Comparison of ENCODE assay signal across 21 cellular contexts in the genomic region with DNA sequence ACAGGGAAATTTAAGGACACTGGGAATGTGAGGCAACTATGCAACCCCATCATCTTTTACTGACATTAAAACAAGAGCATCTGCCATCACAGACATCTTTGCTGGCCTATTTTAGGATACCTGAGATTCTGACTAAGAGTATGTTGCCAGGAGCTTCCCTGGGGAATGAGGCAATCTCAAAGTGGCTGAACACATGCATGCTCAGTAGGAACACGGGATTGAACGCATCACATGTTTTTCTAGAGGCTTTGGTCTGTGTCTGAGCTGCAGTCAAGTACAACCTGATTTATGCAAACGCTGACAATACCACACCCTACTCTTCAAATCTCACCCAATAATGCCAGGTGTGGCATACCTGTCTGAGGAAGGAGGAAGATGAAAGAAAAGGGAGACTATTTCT.
"Had no signal": no experiment of that assay in that cellular context is flagged by ENCODE, and none has a peak within 500 bp of the region (broad histone marks: within the 10 kb centered on the region; RNA-seq: fewer than 3 reads in every experiment).

No MANE protein-coding gene starts in this region.

- H3K36me3 ChIP-seq: brain microvascular endothelial cell, heart left ventricle, left ventricle myocardium inferior, right atrium auricular region, suprapubic skin had no signal

- H3K36me3 Mint-ChIP-seq: type B pancreatic cell had no signal

- H3K9me3 ChIP-seq: heart left ventricle, left ventricle myocardium inferior, right atrium auricular region, suprapubic skin had no signal

- H3K4me3 Mint-ChIP-seq: activated B cell treated with CpG ODN at 0.5 μM for 24 hours; activated CD8-positive, alpha-beta T cell treated with anti-CD3 and anti-CD28 coated beads, Interleukin-2, amount 10 ng/mL, durations not matched to agents 7 days and 5 days; activated T-cell treated with anti-CD3 and anti-CD28 coated beads, Interleukin-2, amount 50 U/mL, for 24 hours; stimulated activated naive CD8-positive, alpha-beta T cell treated with anti-CD3 and anti-CD28 coated beads, Interleukin-15, amount 100 ng/mL, for 72 hours; type B pancreatic cell had no signal

- H3K4me1 ChIP-seq: heart left ventricle, left ventricle myocardium inferior, right atrium auricular region, suprapubic skin had no signal

- H3K27ac ChIP-seq: brain microvascular endothelial cell, coronary artery, heart left ventricle, left ventricle myocardium inferior, right atrium auricular region, suprapubic skin had no signal

- H3K4me3 ChIP-seq: coronary artery, heart left ventricle, left ventricle myocardium inferior, right atrium auricular region, suprapubic skin had no signal

- H3K27me3 Mint-ChIP-seq: activated B cell treated with CpG ODN at 0.5 μM for 24 hours; activated T-cell treated with anti-CD3 and anti-CD28 coated beads, Interleukin-2, amount 50 U/mL, for 24 hours; stimulated activated naive CD8-positive, alpha-beta T cell treated with anti-CD3 and anti-CD28 coated beads, Interleukin-15, amount 100 ng/mL, for 72 hours; type B pancreatic cell had no signal

- H3K4me1 Mint-ChIP-seq: activated B cell treated with CpG ODN at 0.5 μM for 24 hours; stimulated activated naive CD8-positive, alpha-beta T cell treated with anti-CD3 and anti-CD28 coated beads, Interleukin-15, amount 100 ng/mL, for 72 hours had no signal

- H3K9me3 Mint-ChIP-seq: activated B cell treated with CpG ODN at 0.5 μM for 24 hours; activated T-cell treated with anti-CD3 and anti-CD28 coated beads, Interleukin-2, amount 50 U/mL, for 24 hours; stimulated activated naive CD8-positive, alpha-beta T cell treated with anti-CD3 and anti-CD28 coated beads, Interleukin-15, amount 100 ng/mL, for 72 hours; type B pancreatic cell had no signal

- H3K27ac Mint-ChIP-seq: activated B cell treated with CpG ODN at 0.5 μM for 24 hours; activated CD8-positive, alpha-beta T cell treated with anti-CD3 and anti-CD28 coated beads, Interleukin-2, amount 10 ng/mL, durations not matched to agents 7 days and 5 days; activated T-cell treated with anti-CD3 and anti-CD28 coated beads, Interleukin-2, amount 50 U/mL, for 24 hours; stimulated activated naive CD8-positive, alpha-beta T cell treated with anti-CD3 and anti-CD28 coated beads, Interleukin-15, amount 100 ng/mL, for 72 hours; type B pancreatic cell had no signal

- ATAC-seq: activated CD8-positive, alpha-beta T cell treated with anti-CD3 and anti-CD28 coated beads, Interleukin-2, amount 10 ng/mL, durations not matched to agents 7 days and 5 days; heart left ventricle; stimulated activated naive CD8-positive, alpha-beta T cell treated with anti-CD3 and anti-CD28 coated beads, Interleukin-15, amount 100 ng/mL, for 72 hours had no signal

- DNase-seq: activated B cell treated with CpG ODN at 0.5 μM for 24 hours; activated CD4-positive, alpha-beta T cell treated with anti-CD3 and anti-CD28 coated beads for 48 hours; activated CD8-positive, alpha-beta T cell treated with anti-CD3 and anti-CD28 coated beads, Interleukin-2, amount 10 ng/mL, durations not matched to agents 7 days and 5 days; activated naive CD4-positive, alpha-beta T cell treated with anti-CD3 and anti-CD28 coated beads, Interleukin-2, amount 50 U/mL, for 16 hours; activated T-cell treated with anti-CD3 and anti-CD28 coated beads, Interleukin-2, amount 50 U/mL, for 24 hours; aorta; brain microvascular endothelial cell; central memory CD4-positive, alpha-beta T cell; erythroblast; heart left ventricle; kidney; left ventricle myocardium inferior; mammary epithelial cell; stimulated activated CD4-positive, alpha-beta T cell treated with anti-CD3 and anti-CD28 coated beads, Interleukin-15, amount 100 ng/mL, for 24 hours; stimulated activated CD4-positive, alpha-beta T cell treated with anti-CD3 and anti-CD28 coated beads, Interleukin-2, amount 100 ng/mL, for 48 hours; stimulated activated naive CD8-positive, alpha-beta T cell treated with anti-CD3 and anti-CD28 coated beads, Interleukin-15, amount 100 ng/mL, for 72 hours; T-helper 9 cell had no signal

- H3K27me3 ChIP-seq: brain microvascular endothelial cell, heart left ventricle, right atrium auricular region, suprapubic skin had no signal
